Comparison of ENCODE assay signal across 31 cellular contexts in the genomic region with DNA sequence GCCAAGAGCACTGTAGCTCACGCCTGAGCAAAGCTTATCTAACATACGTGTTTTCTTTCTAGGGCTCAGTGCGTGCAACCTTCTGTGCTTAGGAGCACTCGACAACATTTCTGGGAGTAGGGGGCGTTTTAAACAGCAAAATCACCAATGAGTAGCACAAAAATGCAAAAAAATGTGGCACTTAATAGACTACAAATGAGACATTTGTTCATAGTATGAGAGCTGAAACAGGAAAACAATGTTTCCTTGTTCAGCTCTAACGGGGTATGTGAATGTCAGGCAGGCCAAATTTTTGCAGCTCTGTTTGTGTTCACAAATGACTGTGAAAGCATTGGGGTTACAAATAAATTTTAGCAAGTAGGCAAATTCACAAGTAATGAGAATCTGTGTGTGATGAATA.
"Had no signal": no experiment of that assay in that cellular context is flagged by ENCODE, and none has a peak within 500 bp of the region (broad histone marks: within the 10 kb centered on the region; RNA-seq: fewer than 3 reads in every experiment).

No MANE protein-coding gene starts in this region.

- H3K27ac ChIP-seq: body of pancreas, cardiac muscle cell, esophagus muscularis mucosa, foreskin keratinocyte, neutrophil, prostate gland, sigmoid colon, thoracic aorta, uterus, WERI-Rb-1 had no signal

- DNase-seq: activated CD4-positive, alpha-beta T cell treated with anti-CD3 and anti-CD28 coated beads, Interleukin-2, amount 50 U/mL, for 1 hour; activated CD8-positive, alpha-beta memory T cell treated with anti-CD3 and anti-CD28 coated beads, Interleukin-2, amount 10 ng/mL, durations not matched to agents 7 days and 5 days; activated CD8-positive, alpha-beta T cell treated with anti-CD3 and anti-CD28 coated beads for 36 hours; activated naive CD4-positive, alpha-beta T cell treated with Interleukin-2 at 50 U/mL for 16 hours; activated T-cell treated with anti-CD3 and anti-CD28 coated beads, Interleukin-2, amount 50 U/mL, for 48 hours; aorta; body of pancreas; endodermal cell; foreskin keratinocyte; islet precursor cell; left colon; mesenchymal stem cell; mucosa of descending colon; sigmoid colon; small intestine; stimulated activated CD4-positive, alpha-beta T cell treated with anti-CD3 and anti-CD28 coated beads, Interleukin-4, amount 100 ng/mL, for 4 hours; stimulated activated CD8-positive, alpha-beta memory T cell treated with anti-CD3 and anti-CD28 coated beads, Interleukin-4, amount 100 ng/mL, for 48 hours; T-helper 17 cell; T1000; trophoblast cell; uterus; WERI-Rb-1 had no signal

- H3K27ac Mint-ChIP-seq: activated CD8-positive, alpha-beta memory T cell treated with anti-CD3 and anti-CD28 coated beads, Interleukin-2, amount 10 ng/mL, durations not matched to agents 7 days and 5 days; activated CD8-positive, alpha-beta T cell treated with anti-CD3 and anti-CD28 coated beads for 36 hours; activated naive CD8-positive, alpha-beta T cell; endodermal cell; natural killer cell treated with Interleukin-12 subunit alpha and Interleukin-12 subunit beta and Interleukin-15 and Interleukin-18, amount 100 ng/mL, for 72 hours; stimulated activated memory B cell treated with anti-CD40 and anti-IgM and Interleukin-4, amounts not matched to agents 10 μg/mL and 1 μg/mL and 100 μg/mL, for 72 hours; T-helper 17 cell had no signal

- H3K36me3 Mint-ChIP-seq: activated CD8-positive, alpha-beta memory T cell treated with anti-CD3 and anti-CD28 coated beads, Interleukin-2, amount 10 ng/mL, durations not matched to agents 7 days and 5 days; activated naive CD8-positive, alpha-beta T cell; natural killer cell treated with Interleukin-12 subunit alpha and Interleukin-12 subunit beta and Interleukin-15 and Interleukin-18, amount 100 ng/mL, for 72 hours; stimulated activated memory B cell treated with anti-CD40 and anti-IgM and Interleukin-4, amounts not matched to agents 10 μg/mL and 1 μg/mL and 100 μg/mL, for 72 hours had no signal

- H3K27me3 Mint-ChIP-seq: activated CD8-positive, alpha-beta memory T cell treated with anti-CD3 and anti-CD28 coated beads, Interleukin-2, amount 10 ng/mL, durations not matched to agents 7 days and 5 days; activated CD8-positive, alpha-beta T cell treated with anti-CD3 and anti-CD28 coated beads for 36 hours; activated naive CD8-positive, alpha-beta T cell; natural killer cell treated with Interleukin-12 subunit alpha and Interleukin-12 subunit beta and Interleukin-15 and Interleukin-18, amount 100 ng/mL, for 72 hours; stimulated activated memory B cell treated with anti-CD40 and anti-IgM and Interleukin-4, amounts not matched to agents 10 μg/mL and 1 μg/mL and 100 μg/mL, for 72 hours; T-helper 17 cell had no signal

- H3K4me3 Mint-ChIP-seq: activated CD8-positive, alpha-beta memory T cell treated with anti-CD3 and anti-CD28 coated beads, Interleukin-2, amount 10 ng/mL, durations not matched to agents 7 days and 5 days; activated CD8-positive, alpha-beta T cell treated with anti-CD3 and anti-CD28 coated beads for 36 hours; activated naive CD8-positive, alpha-beta T cell; endodermal cell; natural killer cell treated with Interleukin-12 subunit alpha and Interleukin-12 subunit beta and Interleukin-15 and Interleukin-18, amount 100 ng/mL, for 72 hours; stimulated activated memory B cell treated with anti-CD40 and anti-IgM and Interleukin-4, amounts not matched to agents 10 μg/mL and 1 μg/mL and 100 μg/mL, for 72 hours; T-helper 17 cell had no signal

- H3K9me3 Mint-ChIP-seq: endodermal cell had no signal

- ATAC-seq: activated CD8-positive, alpha-beta memory T cell treated with anti-CD3 and anti-CD28 coated beads, Interleukin-2, amount 10 ng/mL, durations not matched to agents 7 days and 5 days; activated CD8-positive, alpha-beta T cell treated with anti-CD3 and anti-CD28 coated beads for 36 hours; body of pancreas; foreskin keratinocyte; left colon; mucosa of descending colon; natural killer cell treated with Interleukin-12 subunit alpha and Interleukin-12 subunit beta and Interleukin-15 and Interleukin-18, amount 100 ng/mL, for 72 hours; SK-N-SH treated with all-trans-retinoic acid at 6 μM for 48 hours; stimulated activated memory B cell treated with anti-CD40 and anti-IgM and Interleukin-4, amounts not matched to agents 10 μg/mL and 1 μg/mL and 100 μg/mL, for 72 hours; T-helper 17 cell had no signal

- H3K4me1 Mint-ChIP-seq: activated CD8-positive, alpha-beta memory T cell treated with anti-CD3 and anti-CD28 coated beads, Interleukin-2, amount 10 ng/mL, durations not matched to agents 7 days and 5 days; stimulated activated memory B cell treated with anti-CD40 and anti-IgM and Interleukin-4, amounts not matched to agents 10 μg/mL and 1 μg/mL and 100 μg/mL, for 72 hours; T-helper 17 cell had no signal
